ENCODE assay signal across 8 cellular contexts in genomic region chr11:72091292-72091691, GRCh38. TPM values are rescaled to one million over a fixed set of nuclear protein-coding genes. Genes with fewer than 3 reads are reported as not detected.
DNase-seq lines count a peak whose midpoint lies in the region; ATAC-seq and TF ChIP-seq lines count a peak whose summit lies in the region.

No MANE protein-coding gene starts in this region.

- peak; percentile 94 for TF ChIP-seq CTCF in BE2C (IDR thresholded peaks at IDR 0.05; ENCODE audit: low read depth, low read length)

- no peak overlapping the region for H3K4me3 ChIP-seq in BE2C (ENCODE audit: low read depth, low read length)

- ATAC-seq in GM21825 (IDR thresholded peaks at IDR 0.05; ENCODE audit: unreplicated experiment), result peak; percentile 52

- H3K4me1 ChIP-seq in BE2C, result peaks cover 33% of the 10 kb centered on the region

- peaks cover 2% of the 10 kb centered on the region for H3K36me3 ChIP-seq in BE2C

- no peaks in the 10 kb centered on the region for H3K27me3 ChIP-seq in BE2C

- no peaks in the 10 kb centered on the region for H3K9me3 ChIP-seq in BE2C

- peak; percentile 79 for DNase-seq in BE2C
- DNase-seq in NCI-H510A treated with DMSO at 0.1 percent for 48 hours (lab: John Stamatoyannopoulos, UW), result peak; percentile 39
- DNase-seq in activated CD4-positive, alpha-beta T cell treated with anti-CD3 and anti-CD28 coated beads, Interleukin-2, amount 50 U/mL, for 48 hours, result peak; percentile 69 to 72
- peak; percentile 30 to 65 for DNase-seq in dermis microvascular lymphatic vessel endothelial cell (ENCODE audit: low read depth in 2 of 2)
- DNase-seq in lung microvascular endothelial cell (ENCODE audit: low read depth in 2 of 2), result peak; percentile 66 to 69
- DNase-seq in stimulated activated CD8-positive, alpha-beta memory T cell treated with anti-CD3 and anti-CD28 coated beads, Interleukin-15, amount 100 ng/mL, for 1 hour (ENCODE audit: low read depth), result peak; percentile 54
- DNase-seq in T1000 (lab: John Stamatoyannopoulos, UW), result no peak

RNA-seq across cellular contexts. Expression of gene LRRC51, which starts 10.6 kb away (rescaled TPM):
- 7.2 TPM for polyA plus RNA-seq in BE2C (2012; ENCODE audit: insufficient read depth, insufficient read length, low read depth)
- total RNA-seq in dermis microvascular lymphatic vessel endothelial cell, result 3.2 and 4.2 TPM in 2 replicates
- 2.4 and 4.0 TPM in 2 replicates for total RNA-seq in lung microvascular endothelial cell

RNA-seq across cellular contexts. Expression of gene NUMA1, which starts 10.9 kb away (rescaled TPM):
- 308 TPM for polyA plus RNA-seq in BE2C (2012; ENCODE audit: insufficient read depth, insufficient read length, low read depth)
- total RNA-seq in dermis microvascular lymphatic vessel endothelial cell, result 101 and 119 TPM in 2 replicates
- 103 and 107 TPM in 2 replicates for total RNA-seq in lung microvascular endothelial cell

RNA-seq across cellular contexts. Expression of gene LAMTOR1, which starts 11.8 kb away (rescaled TPM):
- polyA plus RNA-seq in BE2C (2012; ENCODE audit: insufficient read depth, insufficient read length, low read depth), result 282 TPM
- total RNA-seq in dermis microvascular lymphatic vessel endothelial cell, result 91.1 and 118 TPM in 2 replicates
- total RNA-seq in lung microvascular endothelial cell, result 78.7 and 95.0 TPM in 2 replicates

RNA-seq across cellular contexts. Expression of gene TOMT, which starts 14.4 kb away (rescaled TPM):
- not detected for polyA plus RNA-seq in BE2C (2012; ENCODE audit: insufficient read depth, insufficient read length, low read depth)
- total RNA-seq in dermis microvascular lymphatic vessel endothelial cell (not detected in 2 replicates), lung microvascular endothelial cell (0.20 TPM in 1 of 2 replicates, not detected in the other)

RNA-seq across cellular contexts. Expression of gene ANAPC15, which starts 21.2 kb away (rescaled TPM):
- polyA plus RNA-seq in BE2C (2012; ENCODE audit: insufficient read depth, insufficient read length, low read depth), result 140 TPM
- 16.8 and 24.6 TPM in 2 replicates for total RNA-seq in dermis microvascular lymphatic vessel endothelial cell
- total RNA-seq in lung microvascular endothelial cell, result 16.9 and 25.1 TPM in 2 replicates
